ENCODE assay signal across 8 cellular contexts in the genomic region with DNA sequence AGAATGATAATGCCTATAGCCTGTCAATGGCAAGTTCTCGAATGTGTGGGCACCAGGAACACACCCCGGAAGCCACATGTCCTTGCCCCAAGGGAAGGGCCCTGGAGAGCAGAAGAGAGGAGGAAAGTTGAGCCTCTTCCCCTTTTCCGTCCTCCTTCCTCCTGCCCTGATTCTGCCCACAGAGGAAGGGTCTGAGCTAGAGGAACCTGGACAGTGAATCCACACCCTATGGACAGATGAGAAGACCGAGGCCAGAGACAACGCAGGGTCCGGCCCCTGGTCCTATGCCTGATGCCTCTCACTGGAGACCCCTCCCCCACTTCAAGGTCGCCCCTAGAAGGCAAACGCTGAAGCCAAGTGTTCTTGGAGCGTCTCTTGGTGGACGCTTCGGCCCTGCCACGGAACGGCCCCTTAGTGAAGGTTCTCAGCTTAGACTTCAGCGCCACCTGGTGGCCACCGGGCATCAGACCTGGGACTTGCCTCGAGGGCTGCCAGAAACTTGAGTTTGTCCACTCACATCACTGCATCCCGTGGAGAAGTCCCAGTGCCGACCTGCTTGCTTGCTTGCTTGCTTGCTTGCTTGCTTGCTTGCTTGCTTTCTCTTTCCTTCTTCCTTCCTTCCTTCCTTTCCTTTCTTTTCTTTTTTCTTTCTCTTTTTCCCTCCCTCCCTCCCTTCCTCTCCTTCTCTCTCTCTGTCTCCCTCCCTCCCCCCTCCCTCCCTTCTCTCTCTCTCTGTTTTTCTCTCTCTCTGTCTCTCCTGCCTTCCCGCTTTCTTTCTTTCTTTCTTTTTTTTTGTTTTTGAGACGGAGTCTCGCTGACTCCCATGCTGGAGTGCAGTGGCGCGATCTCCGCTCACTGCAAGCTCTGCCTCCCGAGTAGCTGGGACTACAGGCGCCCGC.
DNase-seq lines count a peak whose midpoint lies in the region; ATAC-seq and TF ChIP-seq lines count a peak whose summit lies in the region.

No MANE protein-coding gene starts in this region.

- no peak overlapping the region for H3K27ac ChIP-seq in WERI-Rb-1

- no peak overlapping the region for H3K4me3 ChIP-seq in WERI-Rb-1 (ENCODE audit: low read depth, low read length)

- peak; percentile 94 for TF ChIP-seq CTCF in WERI-Rb-1 (IDR thresholded peaks at IDR 0.05; ENCODE audit: low read depth, low read length)

- H3K27me3 ChIP-seq in WERI-Rb-1 (ENCODE audit: insufficient read depth, low read depth, severe bottlenecking), result no peaks in the 10 kb centered on the region

- ATAC-seq in HG03045 (IDR thresholded peaks at IDR 0.05; ENCODE audit: unreplicated experiment) (peak; percentile 68), GM18873 (IDR thresholded peaks at IDR 0.05; ENCODE audit: low FRiP score, unreplicated experiment) (no peak)

- H3K36me3 ChIP-seq in WERI-Rb-1, result no peaks in the 10 kb centered on the region

- DNase-seq in DMS153 treated with DMSO at 0.1 percent for 48 hours (lab: John Stamatoyannopoulos, UW; ENCODE audit: unreplicated experiment) (peak; percentile 17), NCI-H345 treated with DMSO at 0.1 percent for 48 hours (lab: John Stamatoyannopoulos, UW; ENCODE audit: unreplicated experiment) (peak; percentile 47), WERI-Rb-1 (peak; percentile 90), brain pericyte (ENCODE audit: low read depth, low spot score) (peak; percentile 73), inferior parietal cortex (ENCODE audit: extremely low spot score) (peak; percentile 95)
- peak; percentile 95 for DNase-seq in stimulated activated CD4-positive, alpha-beta T cell treated with anti-CD3 and anti-CD28 coated beads, Interleukin-12 subunit alpha, Interleukin-12 subunit beta, amount 100 ng/mL, for 4 hours

- H3K9me3 ChIP-seq in WERI-Rb-1 (ENCODE audit: severe bottlenecking), result no peaks in the 10 kb centered on the region

Comparison
In these comparisons a context has a peak if more than half of its experiments do, and no peak if none do; other contexts are left out.
1. DNase-seq: peak in every context shown above with its lines; median percentile 95 in inferior parietal cortex; 95 in stimulated activated CD4-positive, alpha-beta T cell treated with anti-CD3 and anti-CD28 coated beads, Interleukin-12 subunit alpha, Interleukin-12 subunit beta, amount 100 ng/mL, for 4 hours; 90 in WERI-Rb-1; 73 in brain pericyte; 47 in NCI-H345 treated with DMSO at 0.1 percent for 48 hours; 17 in DMS153 treated with DMSO at 0.1 percent for 48 hours.